In the genomic region with DNA sequence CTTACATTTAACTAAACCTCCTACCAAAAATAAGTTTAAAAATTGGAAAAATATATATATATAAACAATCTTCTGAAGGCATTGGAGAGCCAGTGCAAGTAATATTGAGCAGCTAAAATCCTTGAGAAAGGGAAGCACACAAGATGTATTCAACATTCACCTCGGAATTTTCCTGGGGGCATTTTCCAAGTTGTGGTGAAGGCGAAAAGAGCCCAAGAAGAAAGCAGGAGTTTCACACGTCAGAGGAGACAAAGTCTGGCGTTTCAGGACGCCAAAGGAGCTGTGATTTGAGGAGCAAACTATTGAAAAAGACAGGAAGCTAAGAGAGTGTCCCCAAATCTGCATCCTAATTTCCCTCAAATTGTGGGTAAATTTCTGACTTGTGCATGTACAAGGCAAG, we compare ENCODE assay signal across 18 cellular contexts. TPM values are rescaled to one million over a fixed set of nuclear protein-coding genes. Genes with fewer than 3 reads are reported as not detected.
DNase-seq lines count a peak whose midpoint lies in the region; ATAC-seq, FAIRE-seq and TF ChIP-seq lines count a peak whose summit lies in the region.
"Had no signal": no experiment of that assay in that cellular context is flagged by ENCODE, and none has a peak within 500 bp of the region (broad histone marks: within the 10 kb centered on the region; RNA-seq: fewer than 3 reads in every experiment).

No MANE protein-coding gene starts in this region.

- H2AFZ ChIP-seq in KMS-11 (ENCODE audit: low read depth) (peak overlapping the region; percentile 2; the same call in 1 of the 2 replicates), astrocyte (ENCODE audit: low read depth, low read length) (peak overlapping the region; percentile 29), mesenchymal stem cell (ENCODE audit: low read depth, low read length) (peak overlapping the region; percentile 42), trophoblast cell (ENCODE audit: insufficient read depth, low read length, poor library complexity) (no peak overlapping the region), SK-N-SH (ENCODE audit: low read depth) (no peak overlapping the region)

- H2BK15ac ChIP-seq in mesenchymal stem cell (ENCODE audit: low read depth, poor library complexity, severe bottlenecking) = no peak overlapping the region

- H2BK5ac ChIP-seq in mesenchymal stem cell (ENCODE audit: low read depth, low read length, poor library complexity, severe bottlenecking) = no peak overlapping the region
- no peak overlapping the region for H2BK5ac ChIP-seq in trophoblast cell (ENCODE audit: low read depth, low read length, poor library complexity)

- no peaks in the 10 kb centered on the region for H3K36me3 Mint-ChIP-seq in astrocyte (ENCODE audit: low read depth, unreplicated experiment)
- H3K36me3 Mint-ChIP-seq: CD8-positive, alpha-beta T cell had no signal

- TF ChIP-seq CTCF in KMS-11 (conservative IDR thresholded peaks at IDR 0.05; ENCODE audit: low read depth, low read length) (no peak), astrocyte (IDR thresholded peaks at IDR 0.05; ENCODE audit: insufficient read depth, low read depth, low read length) (no peak), SK-N-SH (IDR thresholded peaks at IDR 0.05) (no peak)

- H3K27me3 ChIP-seq in KMS-11 (ENCODE audit: insufficient read depth, low read depth) = no peaks in the 10 kb centered on the region
- no peaks in the 10 kb centered on the region for H3K27me3 ChIP-seq in astrocyte (ENCODE audit: insufficient read depth, low read length)
- no peaks in the 10 kb centered on the region for H3K27me3 ChIP-seq in mesenchymal stem cell (ENCODE audit: control insufficient read depth in 1 of 2, insufficient read depth in 1 of 2, low read length in 2 of 2)
- H3K27me3 ChIP-seq in trophoblast cell (ENCODE audit: insufficient read depth, low read length) = no peaks in the 10 kb centered on the region
- no peaks in the 10 kb centered on the region for H3K27me3 ChIP-seq in SK-N-SH (ENCODE audit: insufficient read depth)

- H4K8ac ChIP-seq in mesenchymal stem cell (ENCODE audit: low read length) = no peak overlapping the region
- H4K8ac ChIP-seq in trophoblast cell (ENCODE audit: low read depth, low read length) = no peak overlapping the region

- H3K14ac ChIP-seq in mesenchymal stem cell (ENCODE audit: low read length in 2 of 2) (no peak overlapping the region), trophoblast cell (ENCODE audit: low read length) (no peak overlapping the region)

- H3K9ac ChIP-seq in KMS-11 (no peak overlapping the region), astrocyte (ENCODE audit: low read length) (no peak overlapping the region), mesenchymal stem cell (ENCODE audit: low read length) (no peak overlapping the region), trophoblast cell (ENCODE audit: low read length) (no peak overlapping the region), SK-N-SH (no peak overlapping the region)

- H3K4me1 ChIP-seq in KMS-11 (ENCODE audit: low read depth, poor library complexity, severe bottlenecking) (no peaks in the 10 kb centered on the region), astrocyte (ENCODE audit: insufficient read depth, low read length) (no peaks in the 10 kb centered on the region), mesenchymal stem cell (ENCODE audit: control insufficient read depth, insufficient read depth, low read depth, low read length) (no peaks in the 10 kb centered on the region), trophoblast cell (ENCODE audit: control insufficient read depth in 1 of 2, insufficient read depth in 2 of 2, low read length in 2 of 2) (peaks cover 0 to 4% of the 10 kb centered on the region in 2 experiments), SK-N-SH (ENCODE audit: control insufficient read depth in 1 of 2, insufficient read depth in 2 of 2, low read depth in 1 of 2, low read length in 1 of 2) (no peaks in the 10 kb centered on the region)

- H3K79me1 ChIP-seq in mesenchymal stem cell (replicated peaks; ENCODE audit: low read length, poor library complexity, severe bottlenecking) (no peaks in the 10 kb centered on the region), trophoblast cell (ENCODE audit: low read length) (peaks cover 3% of the 10 kb centered on the region)

- H3K27ac Mint-ChIP-seq in astrocyte (ENCODE audit: unreplicated experiment) = no peak overlapping the region
- H3K27ac Mint-ChIP-seq: CD8-positive, alpha-beta T cell had no signal

- H3K4me1 Mint-ChIP-seq in astrocyte (ENCODE audit: low read depth, unreplicated experiment) = no peaks in the 10 kb centered on the region

- no peak overlapping the region for H3K4me3 Mint-ChIP-seq in astrocyte (ENCODE audit: unreplicated experiment)
- H3K4me3 Mint-ChIP-seq: CD8-positive, alpha-beta T cell had no signal

- POLR2A ChIA-PET in SK-N-SH (lab: Yijun Ruan, JAX) = no interaction called here

- H2BK120ac ChIP-seq in mesenchymal stem cell (ENCODE audit: low read depth, low read length) (no peak overlapping the region), trophoblast cell (ENCODE audit: insufficient read depth, low read length, poor library complexity) (no peak overlapping the region)

- H3K9me2 ChIP-seq in SK-N-SH = no peaks in the 10 kb centered on the region

- H3K18ac ChIP-seq in mesenchymal stem cell (ENCODE audit: low read depth in 1 of 2, low read length in 2 of 2) (no peak overlapping the region), trophoblast cell (ENCODE audit: low read length) (no peak overlapping the region)

- H4K20me1 ChIP-seq in KMS-11 (ENCODE audit: insufficient read depth) = no peaks in the 10 kb centered on the region
- no peaks in the 10 kb centered on the region for H4K20me1 ChIP-seq in astrocyte (ENCODE audit: insufficient read depth, low read length)
- H4K20me1 ChIP-seq in SK-N-SH (ENCODE audit: insufficient read depth) = no peaks in the 10 kb centered on the region

- FAIRE-seq in astrocyte (lab: Jason Lieb, UNC) = no peak

- H3K36me3 ChIP-seq in KMS-11 (ENCODE audit: insufficient read depth) (no peaks in the 10 kb centered on the region), astrocyte (ENCODE audit: insufficient read depth, low read length) (no peaks in the 10 kb centered on the region), mesenchymal stem cell (ENCODE audit: control insufficient read depth in 1 of 2, insufficient read depth in 2 of 2, low read depth in 1 of 2, low read length in 2 of 2) (no peaks in the 10 kb centered on the region), trophoblast cell (ENCODE audit: control insufficient read depth in 1 of 2, insufficient read depth in 2 of 2, low read length in 2 of 2) (no peaks in the 10 kb centered on the region), SK-N-SH (replicated peaks in 1 of 2; ENCODE audit: control insufficient read depth in 1 of 2, insufficient read depth in 2 of 2, low read length in 1 of 2) (no peaks in the 10 kb centered on the region)

- no peak overlapping the region for H2BK12ac ChIP-seq in mesenchymal stem cell (ENCODE audit: low read length in 2 of 2)
- H2BK12ac ChIP-seq in trophoblast cell (ENCODE audit: low read length) = no peak overlapping the region

- H3K79me2 ChIP-seq in KMS-11 (ENCODE audit: insufficient read depth, low read depth) (no peaks in the 10 kb centered on the region), astrocyte (ENCODE audit: insufficient read depth, low read length) (no peaks in the 10 kb centered on the region), trophoblast cell (ENCODE audit: control insufficient read depth, insufficient read depth, low read length, poor library complexity) (no peaks in the 10 kb centered on the region), SK-N-SH (ENCODE audit: insufficient read depth) (no peaks in the 10 kb centered on the region)

- H3K4ac ChIP-seq in mesenchymal stem cell (ENCODE audit: low read depth in 1 of 2, low read length in 2 of 2) (no peak overlapping the region), trophoblast cell (ENCODE audit: low read depth, low read length) (no peak overlapping the region)

- TF ChIP-seq EP300 in SK-N-SH (IDR thresholded peaks at IDR 0.05; ENCODE audit: borderline replicate concordance in 1 of 2, low read depth in 1 of 2, low read length in 1 of 2) = no peak

- H2AK5ac ChIP-seq in mesenchymal stem cell (ENCODE audit: low read length, severe bottlenecking) (no peak overlapping the region), trophoblast cell (ENCODE audit: low read length) (no peak overlapping the region)

- 92% methylated on average over 5 of the region's 5 CpGs for WGBS in mesenchymal stem cell
- WGBS in trophoblast cell (ENCODE audit: extremely low coverage, insufficient coverage, insufficient read length) = no CpG with 5 or more reads among the region's 5 CpGs
- WGBS in SK-N-SH (ENCODE audit: low lambda C conversion rate) = 75% methylated on average over 5 of the region's 5 CpGs

- CTCF ChIA-PET in SK-N-SH (lab: Yijun Ruan, JAX) = interaction anchor here (3.6 to 4.1 kb wide), 2 partner anchors 10 to 11 kb away, joined by 19 to 25 read pairs; a partner anchor contains a TSS

- no peak overlapping the region for H4K12ac ChIP-seq in trophoblast cell (ENCODE audit: low read depth, low read length)

- no peaks in the 10 kb centered on the region for H3K9me3 ChIP-seq in astrocyte (ENCODE audit: insufficient read depth, low read depth, low read length)
- H3K9me3 ChIP-seq in mesenchymal stem cell (ENCODE audit: control insufficient read depth, low read length) = no peaks in the 10 kb centered on the region
- no peaks in the 10 kb centered on the region for H3K9me3 ChIP-seq in trophoblast cell (ENCODE audit: insufficient read depth, low read depth, low read length)
- H3K9me3 ChIP-seq in SK-N-SH = no peaks in the 10 kb centered on the region

- H3K4me2 ChIP-seq in KMS-11 (no peak overlapping the region), astrocyte (ENCODE audit: low read length) (no peak overlapping the region), mesenchymal stem cell (ENCODE audit: low read length, poor library complexity, severe bottlenecking) (no peak overlapping the region), trophoblast cell (ENCODE audit: low read length) (peak overlapping the region; percentile 33), SK-N-SH (no peak overlapping the region)

- H4K91ac ChIP-seq in mesenchymal stem cell (ENCODE audit: low read length) (no peak overlapping the region), trophoblast cell (ENCODE audit: low read depth, low read length) (no peak overlapping the region)

- ATAC-seq in GM21576 (IDR thresholded peaks at IDR 0.05; ENCODE audit: unreplicated experiment) (no peak), esophagus mucosa (no peak), HG03565 (IDR thresholded peaks at IDR 0.05; ENCODE audit: unreplicated experiment) (no peak)
- ATAC-seq: CD8-positive, alpha-beta T cell; PC-3 had no signal

- H3K27me3 Mint-ChIP-seq in astrocyte (ENCODE audit: low read depth, unreplicated experiment) = no peaks in the 10 kb centered on the region

- H3K23ac ChIP-seq in mesenchymal stem cell (ENCODE audit: low read length in 2 of 2) (no peak overlapping the region), trophoblast cell (ENCODE audit: low read length) (no peak overlapping the region)

- peaks cover 2% of the 10 kb centered on the region for H3K9me3 Mint-ChIP-seq in astrocyte (ENCODE audit: unreplicated experiment)

- H3K4me3 ChIP-seq in KMS-11 (IDR thresholded peaks at IDR 0.05; ENCODE audit: insufficient read depth, low read depth, low read length) (no peak overlapping the region), astrocyte (ENCODE audit: insufficient read depth, low read depth, low read length) (no peak overlapping the region), mesenchymal stem cell (ENCODE audit: insufficient read depth in 1 of 2, low read depth in 1 of 2, low read length in 2 of 2) (no peak overlapping the region), trophoblast cell (ENCODE audit: low read depth, low read length) (no peak overlapping the region), SK-N-SH (ENCODE audit: low read depth in 2 of 2, low read length in 1 of 2) (no peak overlapping the region)

- DNase-seq in astrocyte (ENCODE audit: low read depth) (no peak), mesenchymal stem cell (no peak), trophoblast cell (no peak), SK-N-SH (no peak)
- DNase-seq: CD8-positive, alpha-beta T cell; DND-41; H7; IMR-90; NCI-H1436 treated with DMSO at 0.1 percent for 48 hours; NCI-H2081 treated with DMSO at 0.1 percent for 48 hours; NCI-H2227 treated with DMSO at 0.1 percent for 48 hours; NCI-H526; NK-92 treated with Interleukin-12 subunit alpha and Interleukin-12 subunit beta, amount 100 ng/mL, for 24 hours; PC-3 had no signal

- TF ChIP-seq RAD21 in SK-N-SH (IDR thresholded peaks at IDR 0.05; ENCODE audit: low read length) = no peak

- H3K27ac ChIP-seq in KMS-11 (no peak overlapping the region), astrocyte (ENCODE audit: low read depth, low read length) (no peak overlapping the region), mesenchymal stem cell (ENCODE audit: low read length, poor library complexity, severe bottlenecking) (no peak overlapping the region), trophoblast cell (ENCODE audit: low read depth, low read length) (no peak overlapping the region), SK-N-SH (ENCODE audit: low read depth in 2 of 2, low read length in 1 of 2) (no peak overlapping the region)

- no peaks in the 10 kb centered on the region for H3F3A ChIP-seq in SK-N-SH (replicated peaks; ENCODE audit: insufficient read depth)

RNA-seq across cellular contexts. Expression of a gene that starts 9.1 kb away (rescaled TPM):
- total RNA-seq in astrocyte (25.8 and 34.2 TPM in 2 replicates), esophagus mucosa (3.5 TPM)
- 34.3 TPM for polyA plus RNA-seq in mesenchymal stem cell (2013, experiment 1 of 2)
- 34.9 TPM for polyA plus RNA-seq in mesenchymal stem cell (2013, experiment 2 of 2)
- 20.2 and 21.5 TPM in 2 replicates for polyA plus RNA-seq in trophoblast cell (2013)
- polyA plus RNA-seq in SK-N-SH (2012; rRNA removed) = 3.7 and 7.2 TPM in 2 replicates
- polyA plus RNA-seq in SK-N-SH (2012; cell fraction: cytosol; rRNA removed) = 6.0 and 8.1 TPM in 2 replicates
- 3.4 and 6.0 TPM in 2 replicates for polyA plus RNA-seq in SK-N-SH (2012; cell fraction: nucleus; rRNA removed)
- total RNA-seq: CD8-positive, alpha-beta T cell had no signal

RNA-seq across cellular contexts. Expression of a gene that starts 28.4 kb away (rescaled TPM):
- total RNA-seq in astrocyte (5.6 and 7.6 TPM in 2 replicates), esophagus mucosa (8.1 TPM)
- polyA plus RNA-seq in mesenchymal stem cell (2013, experiment 1 of 2) = 1.7 TPM
- 2.0 TPM for polyA plus RNA-seq in mesenchymal stem cell (2013, experiment 2 of 2)
- polyA plus RNA-seq in trophoblast cell (2013) = 6.8 and 6.9 TPM in 2 replicates
- polyA plus RNA-seq in SK-N-SH (2012; rRNA removed) = not detected in 2 replicates
- polyA plus RNA-seq in SK-N-SH (2012; cell fraction: cytosol; rRNA removed) = not detected in 2 replicates
- 0.12 TPM in 1 of 2 replicates, not detected in the other for polyA plus RNA-seq in SK-N-SH (2012; cell fraction: nucleus; rRNA removed)
- total RNA-seq: CD8-positive, alpha-beta T cell had no signal

Comparison
In these comparisons a context has a peak if more than half of its experiments do, and no peak if none do; other contexts are left out.
1. H2AFZ ChIP-seq: peak in KMS-11 (single experiment), astrocyte (single experiment) and mesenchymal stem cell (single experiment); none in trophoblast cell (single experiment) and SK-N-SH (single experiment).